In genomic region chr14:51024377-51024776, GRCh38 we compare ENCODE assay signal across 23 cellular contexts.
DNase-seq lines count a peak whose midpoint lies in the region; ATAC-seq, FAIRE-seq and TF ChIP-seq lines count a peak whose summit lies in the region.
"Had no signal": no experiment of that assay in that cellular context is flagged by ENCODE, and none has a peak within 500 bp of the region (broad histone marks: within the 10 kb centered on the region; RNA-seq: fewer than 3 reads in every experiment).

No MANE protein-coding gene starts in this region.

- FAIRE-seq in colon (lab: Jason Lieb, UNC) (peak; percentile 14), GM12891 (lab: Jason Lieb, UNC) (no peak)
- FAIRE-seq: GM18507, HTR-8/SVneo had no signal

- DNase-seq in HEK293T (ENCODE audit: extremely low spot score): no peak
- DNase-seq in midbrain (lab: John Stamatoyannopoulos, UW): peak; percentile 65
- DNase-seq in GM12891 (ENCODE audit: insufficient read length, low spot score): no peak
- DNase-seq in NCI-H748 treated with DMSO at 0.1 percent for 48 hours (lab: John Stamatoyannopoulos, UW): no peak
- no peak for DNase-seq in activated gamma-delta T cell (lab: John Stamatoyannopoulos, UW)
- DNase-seq: ACHN; activated CD8-positive, alpha-beta memory T cell treated with anti-CD3 and anti-CD28 coated beads, Interleukin-2, amount 50 U/mL, for 48 hours; activated effector memory CD4-positive, alpha-beta T cell treated with Interleukin-2 at 50 U/mL for 16 hours; dermis blood vessel endothelial cell; foreskin keratinocyte; H9; KG1; NCI-H1436 treated with DMSO at 0.1 percent for 48 hours; NCI-H524 treated with DMSO at 0.1 percent for 48 hours; right cardiac atrium; RPMI8226; upper lobe of right lung had no signal

- ATAC-seq in HG02588 (IDR thresholded peaks at IDR 0.05; ENCODE audit: unreplicated experiment): no peak
- ATAC-seq: foreskin keratinocyte, right cardiac atrium, upper lobe of right lung had no signal

- no peak for TF ChIP-seq POLR2A in GM12891 (IDR thresholded peaks at IDR 0.05; ENCODE audit: low read depth, low read length)

- peak overlapping the region; percentile 87 for H3K27ac ChIP-seq in temporal lobe (ENCODE audit: low read depth, low read length)
- H3K27ac ChIP-seq: BLaER1 treated with 17β-estradiol and CSF1 and Interleukin-3, amounts not matched to agents 10 nM and 100 nM; foreskin keratinocyte; upper lobe of right lung had no signal

- CTCF ChIA-PET in HEK293T (lab: Yijun Ruan, JAX): no interaction called here

- POLR2A ChIA-PET in HEK293T (lab: Yijun Ruan, JAX): no interaction called here

TF ChIP-seq in HEK293T, 16 proteins besides CTCF, POLR2A, EP300 and RAD21:
- no peak for TF ChIP-seq NFRKB (IDR thresholded peaks at IDR 0.05)
- TF ChIP-seq, protein P1, sequence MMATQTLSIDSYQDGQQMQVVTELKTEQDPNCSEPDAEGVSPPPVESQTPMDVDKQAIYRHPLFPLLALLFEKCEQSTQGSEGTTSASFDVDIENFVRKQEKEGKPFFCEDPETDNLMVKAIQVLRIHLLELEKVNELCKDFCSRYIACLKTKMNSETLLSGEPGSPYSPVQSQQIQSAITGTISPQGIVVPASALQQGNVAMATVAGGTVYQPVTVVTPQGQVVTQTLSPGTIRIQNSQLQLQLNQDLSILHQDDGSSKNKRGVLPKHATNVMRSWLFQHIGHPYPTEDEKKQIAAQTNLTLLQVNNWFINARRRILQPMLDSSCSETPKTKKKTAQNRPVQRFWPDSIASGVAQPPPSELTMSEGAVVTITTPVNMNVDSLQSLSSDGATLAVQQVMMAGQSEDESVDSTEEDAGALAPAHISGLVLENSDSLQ (IDR thresholded peaks at IDR 0.05): peak; percentile 34; the same call in 1 of the 2 replicates
TF ChIP-seq in HEK293T: peak in this region for 1.

TF ChIP-seq in GM12891, 5 proteins besides CTCF, POLR2A, EP300 and RAD21:
- TF ChIP-seq POLR2AphosphoS5 (IDR thresholded peaks at IDR 0.05; ENCODE audit: low read depth, low read length) (no peak), POU2F2 (IDR thresholded peaks at IDR 0.05; ENCODE audit: low read depth, low read length) (no peak), TAF1 (IDR thresholded peaks at IDR 0.05; ENCODE audit: low read depth, low read length) (no peak), PAX5 (IDR thresholded peaks at IDR 0.05; ENCODE audit: insufficient read depth, low read length, severe bottlenecking) (no peak), SPI1 (IDR thresholded peaks at IDR 0.05; ENCODE audit: low read depth, low read length) (no peak)
